In genomic region chrX:74248889-74249288, GRCh38 we compare ENCODE assay signal across 1 cellular context.
TF ChIP-seq lines count a peak whose summit lies in the region.

No MANE protein-coding gene starts in this region.

TF ChIP-seq in K562, 482 proteins besides CTCF, POLR2A, EP300 and RAD21 (continued from another document):
- no peak for TF ChIP-seq ESRRA (IDR thresholded peaks at IDR 0.05; ENCODE audit: borderline replicate concordance, low read depth)
- no peak for TF ChIP-seq ZBTB12 (CRISPR knock-in tag; IDR thresholded peaks at IDR 0.05)
- no peak for TF ChIP-seq ZNF639 (CRISPR knock-in tag; conservative IDR thresholded peaks at IDR 0.05 in 1 of 2, IDR thresholded peaks at IDR 0.05 in 1 of 2)
- TF ChIP-seq ZNF780A (CRISPR knock-in tag; IDR thresholded peaks at IDR 0.05) = no peak
- TF ChIP-seq U2AF1 (optimal IDR thresholded peaks at IDR 0.05; ENCODE audit: low read depth, low read length) = no peak
- TF ChIP-seq MITF (IDR thresholded peaks at IDR 0.05) = no peak
